In the genomic region with DNA sequence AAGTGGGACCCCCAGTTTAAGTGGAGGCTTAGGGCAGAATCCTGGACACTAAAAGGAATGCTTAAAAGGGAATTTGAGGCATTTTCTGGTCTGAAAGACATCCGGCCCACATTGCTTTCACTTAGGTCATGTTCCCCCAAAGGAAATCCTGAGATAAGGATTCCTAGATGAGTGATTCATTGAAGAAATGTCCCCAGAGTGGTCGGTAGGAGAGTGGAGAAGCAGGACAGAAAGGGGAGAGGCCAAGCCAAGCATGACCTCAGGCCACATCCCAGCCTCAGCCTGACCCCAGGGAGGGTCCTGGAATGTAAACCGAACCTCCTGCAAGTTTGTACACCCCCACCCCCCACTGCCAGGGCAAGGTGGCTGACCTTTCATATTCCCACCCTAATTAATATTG, we compare ENCODE assay signal across 10 cellular contexts. TPM values are rescaled to one million over a fixed set of nuclear protein-coding genes. Genes with fewer than 3 reads are reported as not detected.
DNase-seq lines count a peak whose midpoint lies in the region; ATAC-seq and TF ChIP-seq lines count a peak whose summit lies in the region.
"Had no signal": no experiment of that assay in that cellular context is flagged by ENCODE, and none has a peak within 500 bp of the region (broad histone marks: within the 10 kb centered on the region; RNA-seq: fewer than 3 reads in every experiment).

No MANE protein-coding gene starts in this region.

- TF ChIP-seq POLR2A in IMR-90 (IDR thresholded peaks at IDR 0.05; ENCODE audit: low read depth, low read length) (no peak), right lobe of liver (IDR thresholded peaks at IDR 0.05) (no peak)

- H4K8ac ChIP-seq in IMR-90 (ENCODE audit: low read depth in 2 of 2, low read length in 2 of 2), result peak overlapping the region; percentile 80 to 87

- peak overlapping the region; percentile 98 for H3K4ac ChIP-seq in IMR-90 (ENCODE audit: low read depth, low read length)

- peak overlapping the region; percentile 93 for H2AK5ac ChIP-seq in IMR-90 (ENCODE audit: low read depth, low read length)

- no peaks in the 10 kb centered on the region for H3K27me3 ChIP-seq in CD4-positive, alpha-beta memory T cell (ENCODE audit: insufficient read depth, low read length)
- H3K27me3 ChIP-seq in IMR-90 (ENCODE audit: control insufficient read depth, insufficient read depth, low read length), result no peaks in the 10 kb centered on the region
- H3K27me3 ChIP-seq in right lobe of liver, result no peaks in the 10 kb centered on the region

- peak overlapping the region; percentile 87; the same call in 2 of the 3 replicates for H2BK15ac ChIP-seq in IMR-90 (ENCODE audit: low read depth, low read length)

- no peaks in the 10 kb centered on the region for H3K27me3 Mint-ChIP-seq in CD4-positive, alpha-beta memory T cell

- H3K4me2 ChIP-seq in IMR-90 (ENCODE audit: low read depth, low read length), result peak overlapping the region; percentile 59

- in situ Hi-C loops in IMR-90 (cut with MboI; ENCODE audit: low sequenced_read_pairs) (no loop called here), GM13977 (cut with MboI; ENCODE audit: low pct_unique_long_range_greater_than_20kb, low sequenced_read_pairs, unreplicated experiment) (no loop called here)

- peak overlapping the region; percentile 72 for H3K18ac ChIP-seq in IMR-90 (ENCODE audit: low read depth, low read length)

- peak overlapping the region in 7 of 8 donors; percentile 57 to 79 (median 73) for H3K4me3 Mint-ChIP-seq in CD4-positive, alpha-beta memory T cell

- DNase-seq in CD4-positive, alpha-beta memory T cell, result no peak
- peak; percentile 73 for DNase-seq in IMR-90
- peak; percentile 79 to 90 for DNase-seq in cardiac fibroblast (ENCODE audit: low read depth in 2 of 2)
- no peak for DNase-seq in right lobe of liver
- no peak for DNase-seq in NCI-H2081 treated with DMSO at 0.1 percent for 48 hours (lab: John Stamatoyannopoulos, UW)
- no peak for DNase-seq in GM13977 (ENCODE audit: low spot score)
- DNase-seq: KG1; stimulated activated CD4-positive, alpha-beta T cell treated with anti-CD3 and anti-CD28 coated beads, Interleukin-12 subunit alpha, Interleukin-12 subunit beta, amount 100 ng/mL, for 4 hours had no signal

- dilution Hi-C loops in IMR-90 (cut with HindIII; ENCODE audit: low sequenced_read_pairs, unreplicated experiment), result no loop called here

- peak overlapping the region; percentile 100 for H2BK20ac ChIP-seq in IMR-90 (ENCODE audit: low read depth, low read length)

- peak overlapping the region; percentile 98 for H4K91ac ChIP-seq in IMR-90 (ENCODE audit: insufficient read depth, low read depth, low read length)

- H3K14ac ChIP-seq in IMR-90 (replicated peaks; ENCODE audit: low read depth, low read length), result peak overlapping the region; percentile 87; the same call in 1 of the 2 replicates

- ATAC-seq in IMR-90 (ENCODE audit: low read depth) (peak; percentile 83), right lobe of liver (peak; percentile 54 to 76 (median 66)), GM19467 (IDR thresholded peaks at IDR 0.05; ENCODE audit: unreplicated experiment) (no peak), HG03139 (IDR thresholded peaks at IDR 0.05; ENCODE audit: unreplicated experiment) (no peak)

- H3K4me1 Mint-ChIP-seq in CD4-positive, alpha-beta memory T cell, result peaks cover 72 to 82% (median 77%) of the 10 kb centered on the region in 4 donors

- CTCF ChIA-PET in CD4-positive, alpha-beta memory T cell (lab: Charles Lee; ENCODE audit: partially characterized antibody), result interaction anchor here (1.0 to 1.7 kb wide), 4 partner anchors 10 to 18 kb away, joined by 3 to 6 read pairs (median 4); no protein-coding TSS in a partner anchor
- CTCF ChIA-PET in IMR-90 (lab: Yijun Ruan, JAX), result interaction anchor here (1.3 kb wide), 1 partner anchor 24 kb away, joined by 3 read pairs; no protein-coding TSS in a partner anchor

- H3K9me3 ChIP-seq in CD4-positive, alpha-beta memory T cell (ENCODE audit: control insufficient read depth in 1 of 2, low read length in 2 of 2), result no peaks in the 10 kb centered on the region
- H3K9me3 ChIP-seq in IMR-90 (ENCODE audit: control insufficient read depth, insufficient read depth, low read length), result no peaks in the 10 kb centered on the region
- no peaks in the 10 kb centered on the region for H3K9me3 ChIP-seq in right lobe of liver

- peak overlapping the region; percentile 82 for H2BK5ac ChIP-seq in IMR-90 (ENCODE audit: low read depth, low read length, poor library complexity, severe bottlenecking)

- H2AFZ ChIP-seq in IMR-90 (replicated peaks; ENCODE audit: low read length, poor library complexity), result peak overlapping the region; percentile 68

- WGBS in IMR-90 (ENCODE audit: extremely low coverage in 2 of 2, insufficient read length in 1 of 2), 2 experiments, result no CpG with 5 or more reads among the region's 3 CpGs
- WGBS in right lobe of liver (ENCODE audit: insufficient coverage, low coverage, low lambda C conversion rate, missing lambda C conversion rate), result 17% methylated on average over 1 of the region's 3 CpGs

- peaks cover 0 to 23% of the 10 kb centered on the region in 2 experiments; a peak in 2 of 4 replicates for H3K79me1 ChIP-seq in IMR-90 (ENCODE audit: low read depth in 1 of 2, low read length in 2 of 2)

- peaks cover 0 to 3% (median 0%) of the 10 kb centered on the region in 8 donors for H3K9me3 Mint-ChIP-seq in CD4-positive, alpha-beta memory T cell

- BruUV-seq in IMR-90 (replicated peaks; lab: Mats Ljungman, UMichigan), result no TSS peak

- peaks cover 42% of the 10 kb centered on the region for H3K9me1 ChIP-seq in IMR-90 (ENCODE audit: insufficient read depth, low read length)

- peak overlapping the region; percentile 97 for H3K23ac ChIP-seq in IMR-90 (ENCODE audit: low read depth, low read length)

- H3K4me1 ChIP-seq in CD4-positive, alpha-beta memory T cell (ENCODE audit: insufficient read depth, low read length), result peaks cover 76% of the 10 kb centered on the region
- peaks cover 24% of the 10 kb centered on the region for H3K4me1 ChIP-seq in IMR-90 (ENCODE audit: control insufficient read depth, insufficient read depth, low read length)
- H3K4me1 ChIP-seq in right lobe of liver, result no peaks in the 10 kb centered on the region

- peak overlapping the region in 1 of 2 donors; percentile 10 for H3K4me3 ChIP-seq in CD4-positive, alpha-beta memory T cell (ENCODE audit: low read length in 2 of 2)
- H3K4me3 ChIP-seq in IMR-90 (ENCODE audit: insufficient read depth, low read depth, low read length) (no peak overlapping the region), cardiac fibroblast (replicated peaks in 1 of 2; ENCODE audit: low read depth in 2 of 2, low read length in 2 of 2) (no peak overlapping the region), right lobe of liver (no peak overlapping the region)

- intact Hi-C loops in CD4-positive, alpha-beta memory T cell (cut with micrococcal nuclease), result loop anchor here (1.0 kb wide), 1 partner anchor 12 kb away; no protein-coding TSS in a partner anchor
- intact Hi-C loops in IMR-90 (cut with micrococcal nuclease) (no loop called here), right lobe of liver (cut with DNase I) (no loop called here)

- peak overlapping the region; percentile 31; the same call in 1 of the 2 replicates for H4K5ac ChIP-seq in IMR-90 (ENCODE audit: low read depth, low read length)

- H3K9ac ChIP-seq in IMR-90 (ENCODE audit: low read depth, low read length), result no peak overlapping the region

- H2BK120ac ChIP-seq in IMR-90 (ENCODE audit: low read depth, low read length), result peak overlapping the region; percentile 99

- no peaks in the 10 kb centered on the region for H3K36me3 ChIP-seq in CD4-positive, alpha-beta memory T cell (ENCODE audit: insufficient read depth, low read length)
- H3K36me3 ChIP-seq in IMR-90 (ENCODE audit: control insufficient read depth, insufficient read depth, low read length), result no peaks in the 10 kb centered on the region
- H3K36me3 ChIP-seq in right lobe of liver, result no peaks in the 10 kb centered on the region

- H3K56ac ChIP-seq in IMR-90 (ENCODE audit: extremely low read depth, insufficient read depth, low read length), result peak overlapping the region; percentile 68

- peak overlapping the region; percentile 34 for H2AK9ac ChIP-seq in IMR-90 (replicated peaks; ENCODE audit: low read depth, low read length, poor library complexity)

- H3K27ac Mint-ChIP-seq in CD4-positive, alpha-beta memory T cell, result peak overlapping the region; percentile 77 to 95 (median 90)

- H3K27ac ChIP-seq in CD4-positive, alpha-beta memory T cell (ENCODE audit: low read depth, low read length), result peak overlapping the region; percentile 16
- H3K27ac ChIP-seq in IMR-90 (ENCODE audit: insufficient read depth, low read length), result peak overlapping the region; percentile 37
- H3K27ac ChIP-seq in right lobe of liver, result peak overlapping the region in 1 of 3 donors; percentile 15

- no peak for TF ChIP-seq RAD21 in IMR-90 (IDR thresholded peaks at IDR 0.05; ENCODE audit: low read length)

- peaks cover 0 to 5% of the 10 kb centered on the region in 2 donors for H3K36me3 Mint-ChIP-seq in CD4-positive, alpha-beta memory T cell

- POLR2A ChIA-PET in CD4-positive, alpha-beta memory T cell (lab: Charles Lee; ENCODE audit: partially characterized antibody), result interaction anchor here (3.0 to 9.8 kb wide), 2 partner anchors 10 to 12 kb away, joined by 23 to 175 read pairs; a partner anchor contains a TSS
- POLR2A ChIA-PET in IMR-90 (lab: Charles Lee; ENCODE audit: unreplicated experiment), result no interaction called here

- H4K20me1 ChIP-seq in IMR-90 (ENCODE audit: insufficient read depth, low read length), result no peaks in the 10 kb centered on the region

- TF ChIP-seq CTCF in IMR-90 (conservative IDR thresholded peaks at IDR 0.05; ENCODE audit: low read depth, low read length), result no peak
- TF ChIP-seq CTCF in cardiac fibroblast (IDR thresholded peaks at IDR 0.05; ENCODE audit: low read depth, low read length), result no peak
- no peak for TF ChIP-seq CTCF in right lobe of liver (IDR thresholded peaks at IDR 0.05)
- TF ChIP-seq CTCF in GM13977 (IDR thresholded peaks at IDR 0.05; ENCODE audit: extremely low read depth, insufficient read depth, missing control alignments), result no peak

TF ChIP-seq in IMR-90, 13 proteins besides CTCF, POLR2A, EP300 and RAD21 (continues in another document):
- TF ChIP-seq, protein P1, sequence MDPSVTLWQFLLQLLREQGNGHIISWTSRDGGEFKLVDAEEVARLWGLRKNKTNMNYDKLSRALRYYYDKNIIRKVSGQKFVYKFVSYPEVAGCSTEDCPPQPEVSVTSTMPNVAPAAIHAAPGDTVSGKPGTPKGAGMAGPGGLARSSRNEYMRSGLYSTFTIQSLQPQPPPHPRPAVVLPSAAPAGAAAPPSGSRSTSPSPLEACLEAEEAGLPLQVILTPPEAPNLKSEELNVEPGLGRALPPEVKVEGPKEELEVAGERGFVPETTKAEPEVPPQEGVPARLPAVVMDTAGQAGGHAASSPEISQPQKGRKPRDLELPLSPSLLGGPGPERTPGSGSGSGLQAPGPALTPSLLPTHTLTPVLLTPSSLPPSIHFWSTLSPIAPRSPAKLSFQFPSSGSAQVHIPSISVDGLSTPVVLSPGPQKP (IDR thresholded peaks at IDR 0.05; ENCODE audit: borderline replicate concordance, low read depth, low read length), result no peak

RNA-seq across cellular contexts. Expression of a gene that starts 16.6 kb away (rescaled TPM):
- total RNA-seq in CD4-positive, alpha-beta memory T cell, result 10 to 100 TPM; 10.5 to 11.1 TPM
- 10 to 100 TPM in 1 of 2 donors, 1 to 10 TPM in 1; 8.2 to 12.8 TPM for polyA plus RNA-seq in CD4-positive, alpha-beta memory T cell
- total RNA-seq in IMR-90 (2012; rRNA removed) (1.1 and 1.4 TPM in 2 replicates), right lobe of liver (1 to 10 TPM; 1.4 to 3.9 (median 2.2) TPM)
- polyA plus RNA-seq in IMR-90 (2012; rRNA removed), result 3.6 and 4.0 TPM in 2 replicates
- polyA plus RNA-seq in IMR-90 (2012; cell fraction: cytosol; rRNA removed), result 2.5 and 2.7 TPM in 2 replicates
- 2.1 and 3.1 TPM in 2 replicates for polyA plus RNA-seq in IMR-90 (2012; cell fraction: nucleus; rRNA removed; ENCODE audit: low replicate concordance)

Comparison
In these comparisons a context has a peak if more than half of its experiments do, and no peak if none do; other contexts are left out.
1. DNase-seq: peak in IMR-90 (single experiment) and cardiac fibroblast (2 of 2); none in CD4-positive, alpha-beta memory T cell (0 of 5), right lobe of liver (0 of 3), NCI-H2081 treated with DMSO at 0.1 percent for 48 hours (single experiment) and GM13977 (single experiment).
2. ATAC-seq: peak in IMR-90 (single experiment) and right lobe of liver (4 of 4); none in GM19467 (single experiment) and HG03139 (single experiment).